In genomic region chr10:102705531-102705930, GRCh38 we compare ENCODE assay signal across 1 cellular context.
TF ChIP-seq lines count a peak whose summit lies in the region.

No MANE protein-coding gene starts in this region.

TF ChIP-seq in A549, 52 proteins besides CTCF, POLR2A, EP300 and RAD21 (continued from another document):
- TF ChIP-seq NFE2L2 (conservative IDR thresholded peaks at IDR 0.05; ENCODE audit: low read length) (no peak), E2F6 (IDR thresholded peaks at IDR 0.05; ENCODE audit: borderline replicate concordance, low read depth) (no peak), CHD4 (IDR thresholded peaks at IDR 0.05; ENCODE audit: borderline replicate concordance) (no peak), FOSL2 (IDR thresholded peaks at IDR 0.05) (no peak), FOSL2 (CRISPR knock-in tag; IDR thresholded peaks at IDR 0.05) (no peak), TFCP2L1 (CRISPR knock-in tag; IDR thresholded peaks at IDR 0.05) (no peak)
